In genomic region chr7:43834463-43835251, GRCh38 we compare ENCODE assay signal across 7 cellular contexts.
A peak's percentile ranks its signal among the peaks of the same experiment; 100 is the strongest.
DNase-seq lines count a peak whose midpoint lies in the region; ATAC-seq lines count a peak whose summit lies in the region.

No MANE protein-coding gene starts in this region.

- H3K27me3 Mint-ChIP-seq in effector memory CD8-positive, alpha-beta T cell = peaks cover under 1 to 2% of the 10 kb centered on the region in 2 donors

- peak overlapping the region; percentile 91 to 95 for H3K27ac Mint-ChIP-seq in effector memory CD8-positive, alpha-beta T cell

- no peaks in the 10 kb centered on the region for H3K36me3 Mint-ChIP-seq in effector memory CD8-positive, alpha-beta T cell (ENCODE audit: insufficient read depth)

- H3K4me3 Mint-ChIP-seq in effector memory CD8-positive, alpha-beta T cell = peak overlapping the region; percentile 84 to 85

- ATAC-seq in GM19324 (IDR thresholded peaks at IDR 0.05; ENCODE audit: low FRiP score, unreplicated experiment) = peak; percentile 52
- peak; percentile 46 for ATAC-seq in HG03342 (IDR thresholded peaks at IDR 0.05; ENCODE audit: unreplicated experiment)
- peak; percentile 57 for ATAC-seq in effector memory CD8-positive, alpha-beta T cell (replicated peaks)

- peaks cover 2 to 10% of the 10 kb centered on the region in 2 donors for H3K4me1 Mint-ChIP-seq in effector memory CD8-positive, alpha-beta T cell (ENCODE audit: low read depth in 2 of 2)

- DNase-seq in T-helper 9 cell = peak; percentile 9
- DNase-seq in effector memory CD8-positive, alpha-beta T cell = peak; percentile 29 to 41 (median 33)
- DNase-seq in stimulated activated CD4-positive, alpha-beta T cell treated with anti-CD3 and anti-CD28 coated beads, Interleukin-4, amount 100 ng/mL, for 1 hour = peak; percentile 23
- no peak for DNase-seq in NCI-H187 (lab: John Stamatoyannopoulos, UW)
- DNase-seq in NCI-H526 (lab: John Stamatoyannopoulos, UW) = no peak

- H3K9me3 Mint-ChIP-seq in effector memory CD8-positive, alpha-beta T cell = no peaks in the 10 kb centered on the region

Comparison
In these comparisons a context has a peak if more than half of its experiments do, and no peak if none do; other contexts are left out.
1. DNase-seq: peak in T-helper 9 cell (single experiment), effector memory CD8-positive, alpha-beta T cell (3 of 3) and stimulated activated CD4-positive, alpha-beta T cell treated with anti-CD3 and anti-CD28 coated beads, Interleukin-4, amount 100 ng/mL, for 1 hour (single experiment); none in NCI-H187 (0 of 2) and NCI-H526 (0 of 2).
2. Peak in every context shown above with its lines, with median percentiles within 50 percentile points of each other: ATAC-seq.